Comparison of ENCODE assay signal across 2 cellular contexts in genomic region chr13:109823201-109823600, GRCh38. TPM values are rescaled to one million over a fixed set of nuclear protein-coding genes. Genes with fewer than 3 reads are reported as not detected.
DNase-seq lines count a peak whose midpoint lies in the region; ATAC-seq, FAIRE-seq and TF ChIP-seq lines count a peak whose summit lies in the region.
"Not testable (repeated sequence)": the region's sequence is repeated elsewhere in the genome, so short reads cannot be mapped to it uniquely, and the experiment has no call there.

No MANE protein-coding gene starts in this region.

- H3K9ac ChIP-seq in K562 (ENCODE audit: insufficient read depth in 1 of 2, low read depth in 2 of 2, low read length in 2 of 2) = not testable (repeated sequence)

- 3% methylated on average over 6 of the region's 6 CpGs for WGBS in K562 (ENCODE audit: insufficient coverage, low coverage, missing lambda C conversion rate)

- TF ChIP-seq POLR2A in K562 (conservative IDR thresholded peaks at IDR 0.05) = not testable (repeated sequence)

- not testable (repeated sequence) for H3K36me3 ChIP-seq in HEK293 (ENCODE audit: control insufficient read depth in 2 of 2, insufficient read depth in 1 of 2, low read length in 2 of 2); K562 (ENCODE audit: control insufficient read depth, insufficient read depth, low read length)

- not testable (repeated sequence) for DNase-seq in K562 (ENCODE audit: extremely low read depth in 1 of 4, low spot score in 3 of 4)

- H3K4me1 ChIP-seq in HEK293 (ENCODE audit: control insufficient read depth, insufficient read depth, low read length); K562 (replicated peaks in 1 of 2; ENCODE audit: control insufficient read depth in 2 of 2, insufficient read depth in 2 of 2, low read length in 2 of 2): not testable (repeated sequence)

- not testable (repeated sequence) for H4K20me1 ChIP-seq in K562 (replicated peaks; ENCODE audit: control insufficient read depth, insufficient read depth, low read length)

- ATAC-seq in K562 = not testable (repeated sequence)

- intact Hi-C loops in K562 (cut with micrococcal nuclease) = not testable (repeated sequence)

- H3K9me1 ChIP-seq in K562 (ENCODE audit: control insufficient read depth, insufficient read depth, low read length) = not testable (repeated sequence)

- not testable (repeated sequence) for H3K79me2 ChIP-seq in K562 (ENCODE audit: control insufficient read depth, insufficient read depth, low read length)

- not testable (repeated sequence) for H3K27ac ChIP-seq in HEK293 (ENCODE audit: extremely low read depth, low read depth, low read length); K562 (ENCODE audit: extremely low read depth, low read depth, low read length)

- not testable (repeated sequence) for H3K9me3 ChIP-seq in HEK293 (ENCODE audit: control insufficient read depth, insufficient read depth, low read depth, low read length); K562 (replicated peaks; ENCODE audit: control insufficient read depth, insufficient read depth, low read depth, low read length)

- not testable (repeated sequence) for BruUV-seq in K562 (replicated peaks; lab: Mats Ljungman, UMichigan)

- TF ChIP-seq RAD21 in K562 (CRISPR knock-in tag; conservative IDR thresholded peaks at IDR 0.05 in 1 of 2, IDR thresholded peaks at IDR 0.05 in 1 of 2) = not testable (repeated sequence)

- H3K27me3 ChIP-seq in K562 (ENCODE audit: control insufficient read depth in 2 of 2, insufficient read depth in 2 of 2, low read length in 2 of 2) = not testable (repeated sequence)

- POLR2A ChIA-PET in HEK293 (lab: Yijun Ruan, JAX); K562 (lab: Yijun Ruan, JAX): not testable (repeated sequence)

- H3K4me3 ChIP-seq in HEK293 (ENCODE audit: low read depth, low read length); K562: not testable (repeated sequence)

- not testable (repeated sequence) for TF ChIP-seq EP300 in K562 (IDR thresholded peaks at IDR 0.05; ENCODE audit: low read length)

- in situ Hi-C loops in K562 (cut with MboI) = not testable (repeated sequence)

- H2AFZ ChIP-seq in K562 (ENCODE audit: low read depth, low read length) = not testable (repeated sequence)

- not testable (repeated sequence) for FAIRE-seq in K562 (lab: Jason Lieb, UNC)

- TF ChIP-seq CTCF in HEK293 (tag by site-specific recombination; IDR thresholded peaks at IDR 0.05); K562 (IDR thresholded peaks at IDR 0.05 in 2 of 3, conservative IDR thresholded peaks at IDR 0.05 in 1 of 3; ENCODE audit: insufficient read depth in 2 of 3, low read depth in 1 of 3, low read length in 3 of 3): not testable (repeated sequence)

- CTCF ChIA-PET in HEK293 (lab: Yijun Ruan, JAX); K562 (lab: Yijun Ruan, JAX; ENCODE audit: low intra/inter-chr PET ratio): not testable (repeated sequence)

- H3K4me2 ChIP-seq in K562 (ENCODE audit: insufficient read depth, low read length) = not testable (repeated sequence)

TF ChIP-seq in HEK293, 187 proteins besides CTCF, POLR2A, EP300 and RAD21:
- peak; percentile 77 for TF ChIP-seq ZNF146 (tag by site-specific recombination; IDR thresholded peaks at IDR 0.05)

TF ChIP-seq in K562, 482 proteins besides CTCF, POLR2A, EP300 and RAD21:
- peak; percentile 53 for TF ChIP-seq ZNF146 (CRISPR knock-in tag; IDR thresholded peaks at IDR 0.05; ENCODE audit: unreplicated experiment)

RNA-seq across cellular contexts. Expression of gene IRS2, which starts 36.8 kb away (rescaled TPM):
- 1.6 and 2.0 TPM in 2 replicates for total RNA-seq in K562 (2011; cell fraction: chromatin; rRNA removed; ENCODE audit: low replicate concordance)
- 2.4 and 2.7 TPM in 2 replicates for total RNA-seq in K562 (2011; cell fraction: nucleolus; rRNA removed)
- total RNA-seq in K562 (2011; cell fraction: nucleoplasm; rRNA removed) = 1.5 and 1.7 TPM in 2 replicates
- total RNA-seq in K562 (2014; rRNA removed) = 1.2 and 1.4 TPM in 2 replicates
- total RNA-seq in K562 (2014; rRNA removed; fragmentation: Illumina TruSeq; extraction: Trizol) = 0.51 and 0.54 TPM in 2 replicates
- total RNA-seq in K562 (2015; rRNA removed; fragmentation: Illumina TruSeq; extraction: Trizol) = 0.36 and 0.41 TPM in 2 replicates
- total RNA-seq in K562 (2021) = 3.9 and 4.6 TPM in 2 replicates
- polyA plus RNA-seq in K562 (2011; rRNA removed) = 0.47 and 0.49 TPM in 2 replicates
- 0.22 and 0.63 TPM in 2 replicates for polyA plus RNA-seq in K562 (2011; cell fraction: cytosol; rRNA removed)
- polyA plus RNA-seq in K562 (2011; cell fraction: nucleus; rRNA removed) = 0.56 and 1.0 TPM in 2 replicates
- polyA plus RNA-seq in K562 (2012) = 1.6 and 2.8 TPM in 2 replicates
- 0.83 and 1.1 TPM in 2 replicates for polyA plus RNA-seq in K562 (2014; fragmentation: Illumina TruSeq; extraction: Trizol)
- polyA plus RNA-seq in K562 (2014; fragmentation: Nextera tagmentation; extraction: Ambion mirVana) = under 1 TPM; 0.53 to 0.63 TPM
- polyA plus RNA-seq in K562 (2014; rRNA removed) = 1.2 and 1.3 TPM in 2 replicates
- 0.46 and 0.66 TPM in 2 replicates for polyA minus RNA-seq in K562 (2011; rRNA and poly(A)+ RNA removed)
- 1.0 and 1.5 TPM in 2 replicates for polyA minus RNA-seq in K562 (2011; cell fraction: cytosol; rRNA and poly(A)+ RNA removed)
- polyA minus RNA-seq in K562 (2011; cell fraction: nucleus; rRNA and poly(A)+ RNA removed) = 2.0 and 2.2 TPM in 2 replicates
